Comparison of ENCODE assay signal across 8 cellular contexts in genomic region chr6:26170951-26171841, GRCh38.
DNase-seq lines count a peak whose midpoint lies in the region; TF ChIP-seq lines count a peak whose summit lies in the region.

No MANE protein-coding gene starts in this region.

- H3K27me3 ChIP-seq in NT2/D1 (ENCODE audit: insufficient read depth, insufficient read length), result no peaks in the 10 kb centered on the region

- TF ChIP-seq CTCF in epithelial cell of esophagus (IDR thresholded peaks at IDR 0.05; ENCODE audit: insufficient read depth, low read depth, low read length, missing control alignments) (no peak), retinal pigment epithelial cell (conservative IDR thresholded peaks at IDR 0.05; ENCODE audit: low read depth, low read length) (no peak)

- peak; percentile 40 for DNase-seq in NCI-H748 (lab: John Stamatoyannopoulos, UW; ENCODE audit: unreplicated experiment)
- no peak for DNase-seq in NCI-H748 treated with DMSO at 0.1 percent for 48 hours (lab: John Stamatoyannopoulos, UW)
- DNase-seq in NT2/D1 (ENCODE audit: low read depth, low spot score), result no peak
- no peak for DNase-seq in epithelial cell of esophagus (ENCODE audit: low read depth)
- no peak for DNase-seq in retinal pigment epithelial cell (ENCODE audit: low read depth)
- no peak for DNase-seq in DMS114 treated with DMSO at 0.1 percent for 48 hours (lab: John Stamatoyannopoulos, UW; ENCODE audit: unreplicated experiment)
- no peak for DNase-seq in kidney tubule cell (ENCODE audit: low spot score)
- no peak for DNase-seq in NCI-H1930 (lab: John Stamatoyannopoulos, UW)

- no peaks in the 10 kb centered on the region for H3K4me1 ChIP-seq in NT2/D1 (ENCODE audit: insufficient read depth, insufficient read length)

- H3K36me3 ChIP-seq in NT2/D1 (ENCODE audit: insufficient read depth, insufficient read length, low read length), result peaks cover 6% of the 10 kb centered on the region

- peak overlapping the region; percentile 61 for H3K9ac ChIP-seq in NT2/D1 (ENCODE audit: insufficient read length, low read depth)

- H3K4me3 ChIP-seq in NT2/D1 (ENCODE audit: insufficient read length, low read depth), result peak overlapping the region; percentile 19
- peak overlapping the region; percentile 60 for H3K4me3 ChIP-seq in epithelial cell of esophagus (ENCODE audit: low read length)
- peak overlapping the region; percentile 61 for H3K4me3 ChIP-seq in retinal pigment epithelial cell (ENCODE audit: low read length)

- H3K9me3 ChIP-seq in NT2/D1 (ENCODE audit: insufficient read depth, low read length), result no peaks in the 10 kb centered on the region
